ENCODE assay signal across 1 cellular context in the genomic region with DNA sequence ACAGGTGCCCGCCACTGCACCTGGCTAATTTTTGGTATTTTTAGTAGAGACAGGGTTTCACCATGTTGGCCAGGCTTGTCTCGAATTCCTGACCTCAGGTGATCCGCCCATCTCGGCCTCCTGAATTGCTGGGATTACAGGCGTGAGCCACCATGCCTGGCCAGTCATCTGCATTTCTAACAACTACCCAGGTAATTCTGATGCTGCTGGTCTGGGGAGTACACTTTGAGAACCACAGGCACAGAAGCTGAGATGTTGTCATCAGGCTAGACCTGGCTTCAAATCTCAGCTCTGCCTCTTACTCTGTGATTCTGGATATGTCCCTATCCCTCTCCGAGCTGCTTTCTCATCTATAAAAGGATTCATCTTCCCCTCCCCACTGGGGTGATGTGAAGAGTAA. TPM values are rescaled to one million over a fixed set of nuclear protein-coding genes. Genes with fewer than 3 reads are reported as not detected.
"Had no signal": no experiment of that assay in that cellular context is flagged by ENCODE, and none has a peak within 500 bp of the region (broad histone marks: within the 10 kb centered on the region; RNA-seq: fewer than 3 reads in every experiment).

No MANE protein-coding gene starts in this region.

RNA-seq across cellular contexts. Expression of gene ASAP3, which starts 10.9 kb away (rescaled TPM):
- total RNA-seq: natural killer cell treated with Interleukin-12 subunit alpha and Interleukin-12 subunit beta and Interleukin-15 and Interleukin-18, amount 100 ng/mL, for 72 hours had no signal
